Comparison of ENCODE assay signal across 20 cellular contexts in the genomic region with DNA sequence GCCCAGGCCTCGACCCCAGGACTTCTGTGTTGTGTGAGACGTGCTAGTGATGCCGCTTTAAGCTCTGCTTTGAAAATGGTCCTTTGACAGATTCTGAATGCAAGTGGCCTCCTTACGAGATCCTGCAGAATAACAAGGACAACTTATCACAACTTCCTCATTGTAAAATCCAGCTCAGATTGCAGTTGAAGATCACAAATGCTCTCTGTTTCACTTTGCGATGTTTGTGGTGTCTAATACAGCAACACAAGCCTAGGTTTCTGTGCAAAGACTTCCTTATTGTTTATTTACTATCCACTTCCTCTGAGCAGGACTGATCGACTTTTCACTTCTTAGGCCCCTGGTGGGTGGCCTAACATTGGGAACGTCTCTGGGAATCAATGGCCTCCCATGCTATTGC.
"Had no signal": no experiment of that assay in that cellular context is flagged by ENCODE, and none has a peak within 500 bp of the region (broad histone marks: within the 10 kb centered on the region; RNA-seq: fewer than 3 reads in every experiment).

No MANE protein-coding gene starts in this region.

- H3K36me3 ChIP-seq: heart right ventricle, ovary, tibial nerve, upper lobe of right lung, vagina had no signal

- H3K27me3 ChIP-seq: ovary, tibial nerve, vagina had no signal

- H3K27ac Mint-ChIP-seq: natural killer cell; stimulated activated memory B cell treated with anti-CD40 and anti-IgM and Interleukin-4, amounts not matched to agents 10 μg/mL and 1 μg/mL and 100 μg/mL, for 72 hours; stimulated activated naive CD8-positive, alpha-beta T cell treated with anti-CD3 and anti-CD28 coated beads, Interleukin-15, Interleukin-2, amounts not matched to agents 100 ng/mL and 50 ng/mL, for 24 hours had no signal

- H3K4me3 ChIP-seq: coronary artery, dorsolateral prefrontal cortex, heart right ventricle, ovary, smooth muscle cell, tibial nerve, upper lobe of right lung, vagina had no signal

- H3K9me3 ChIP-seq: heart right ventricle, ovary, tibial nerve, upper lobe of right lung, vagina had no signal

- H3K4me1 ChIP-seq: heart right ventricle, tibial nerve, upper lobe of right lung, vagina had no signal

- H3K4me3 Mint-ChIP-seq: natural killer cell; neural crest cell; stimulated activated memory B cell treated with anti-CD40 and anti-IgM and Interleukin-4, amounts not matched to agents 10 μg/mL and 1 μg/mL and 100 μg/mL, for 72 hours; stimulated activated naive CD8-positive, alpha-beta T cell treated with anti-CD3 and anti-CD28 coated beads, Interleukin-15, Interleukin-2, amounts not matched to agents 100 ng/mL and 50 ng/mL, for 24 hours had no signal

- H3K36me3 Mint-ChIP-seq: natural killer cell; stimulated activated memory B cell treated with anti-CD40 and anti-IgM and Interleukin-4, amounts not matched to agents 10 μg/mL and 1 μg/mL and 100 μg/mL, for 72 hours had no signal

- DNase-seq: dorsolateral prefrontal cortex; effector CD8-positive, alpha-beta T cell; heart right ventricle; hypothalamus; kidney glomerular epithelial cell; mammary epithelial cell; natural killer cell; nucleus accumbens; ovary; right cardiac atrium; stimulated activated CD4-positive, alpha-beta T cell treated with anti-CD3 and anti-CD28 coated beads, Interleukin-4, amount 100 ng/mL, for 1 hour had no signal

- H3K27ac ChIP-seq: coronary artery, dorsolateral prefrontal cortex, heart right ventricle, ovary, tibial nerve, upper lobe of right lung, vagina had no signal

- ATAC-seq: esophagus mucosa; heart right ventricle; right cardiac atrium; stimulated activated memory B cell treated with anti-CD40 and anti-IgM and Interleukin-4, amounts not matched to agents 10 μg/mL and 1 μg/mL and 100 μg/mL, for 72 hours; upper lobe of right lung had no signal

- H3K27me3 Mint-ChIP-seq: stimulated activated naive CD8-positive, alpha-beta T cell treated with anti-CD3 and anti-CD28 coated beads, Interleukin-15, Interleukin-2, amounts not matched to agents 100 ng/mL and 50 ng/mL, for 24 hours had no signal

- H3K9me3 Mint-ChIP-seq: natural killer cell; neural crest cell; stimulated activated memory B cell treated with anti-CD40 and anti-IgM and Interleukin-4, amounts not matched to agents 10 μg/mL and 1 μg/mL and 100 μg/mL, for 72 hours; stimulated activated naive CD8-positive, alpha-beta T cell treated with anti-CD3 and anti-CD28 coated beads, Interleukin-15, Interleukin-2, amounts not matched to agents 100 ng/mL and 50 ng/mL, for 24 hours had no signal

- H3K4me1 Mint-ChIP-seq: natural killer cell; stimulated activated memory B cell treated with anti-CD40 and anti-IgM and Interleukin-4, amounts not matched to agents 10 μg/mL and 1 μg/mL and 100 μg/mL, for 72 hours had no signal
